Comparison of ENCODE assay signal across 15 cellular contexts in genomic region chr12:116528498-116528897, GRCh38. TPM values are rescaled to one million over a fixed set of nuclear protein-coding genes. Genes with fewer than 3 reads are reported as not detected.
DNase-seq lines count a peak whose midpoint lies in the region; ATAC-seq and TF ChIP-seq lines count a peak whose summit lies in the region.
"Had no signal": no experiment of that assay in that cellular context is flagged by ENCODE, and none has a peak within 500 bp of the region (broad histone marks: within the 10 kb centered on the region; RNA-seq: fewer than 3 reads in every experiment).

No MANE protein-coding gene starts in this region.

- H4K20me1 ChIP-seq in hepatocyte (ENCODE audit: insufficient read depth, poor library complexity, severe bottlenecking), result no peaks in the 10 kb centered on the region

- H3K27me3 Mint-ChIP-seq in brain (peaks cover 6% of the 10 kb centered on the region), chondrocyte (ENCODE audit: low read depth) (no peaks in the 10 kb centered on the region)

- intact Hi-C loops in transverse colon (cut with DNase I; ENCODE audit: low total_unique reads) (loop anchor here (5.0 kb wide), 1 partner anchor 71 kb away; no protein-coding TSS in a partner anchor), left cardiac atrium (cut with DNase I) (no loop called here)

- H3K27me3 ChIP-seq in hepatocyte (no peaks in the 10 kb centered on the region), transverse colon (no peaks in the 10 kb centered on the region)

- no peak for TF ChIP-seq POLR2A in transverse colon (IDR thresholded peaks at IDR 0.05)

- no peaks in the 10 kb centered on the region for H3K9me2 ChIP-seq in hepatocyte (replicated peaks; ENCODE audit: insufficient read depth)

- no peak overlapping the region for H3K27ac ChIP-seq in hepatocyte
- H3K27ac ChIP-seq in transverse colon, result peak overlapping the region; percentile 6 to 79 (median 48)

- peak overlapping the region in 4 of 5 experiments; percentile 25 to 73 (median 48) for H3K27ac Mint-ChIP-seq in brain
- no peak overlapping the region for H3K27ac Mint-ChIP-seq in chondrocyte (ENCODE audit: unreplicated experiment)
- H3K27ac Mint-ChIP-seq: activated CD8-positive, alpha-beta T cell treated with anti-CD3 and anti-CD28 coated beads for 36 hours; CD8-positive, alpha-beta memory T cell had no signal

- H3K9me3 Mint-ChIP-seq in brain (peaks cover 0 to 4% (median 2%) of the 10 kb centered on the region in 5 experiments), chondrocyte (ENCODE audit: low read depth) (no peaks in the 10 kb centered on the region)
- H3K9me3 Mint-ChIP-seq: activated CD8-positive, alpha-beta T cell treated with anti-CD3 and anti-CD28 coated beads for 36 hours; CD8-positive, alpha-beta memory T cell had no signal

- H3K36me3 Mint-ChIP-seq in brain, result no peaks in the 10 kb centered on the region
- no peaks in the 10 kb centered on the region for H3K36me3 Mint-ChIP-seq in chondrocyte (ENCODE audit: low read depth)
- H3K36me3 Mint-ChIP-seq: CD8-positive, alpha-beta memory T cell; naive B cell had no signal

- H3K36me3 ChIP-seq in hepatocyte (replicated peaks; ENCODE audit: insufficient read depth, low read depth) (no peaks in the 10 kb centered on the region), transverse colon (no peaks in the 10 kb centered on the region)

- no peak for ATAC-seq in left cardiac atrium
- ATAC-seq: activated CD8-positive, alpha-beta T cell treated with anti-CD3 and anti-CD28 coated beads for 36 hours had no signal

- no peaks in the 10 kb centered on the region for H3K79me2 ChIP-seq in hepatocyte

- H3K9me3 ChIP-seq in hepatocyte (ENCODE audit: low read depth) (no peaks in the 10 kb centered on the region), transverse colon (no peaks in the 10 kb centered on the region)

- H3K4me3 Mint-ChIP-seq in brain, result peak overlapping the region in 1 of 5 experiments; percentile 34
- H3K4me3 Mint-ChIP-seq in chondrocyte (ENCODE audit: unreplicated experiment), result no peak overlapping the region
- H3K4me3 Mint-ChIP-seq: activated CD8-positive, alpha-beta T cell treated with anti-CD3 and anti-CD28 coated beads for 36 hours; CD8-positive, alpha-beta memory T cell; naive B cell had no signal

- DNase-seq in HCEC 1CT (peak; percentile 58), hepatocyte (ENCODE audit: low spot score) (no peak), transverse colon (no peak), activated gamma-delta T cell (lab: John Stamatoyannopoulos, UW) (no peak), amniotic stem cell (lab: John Stamatoyannopoulos, UW) (no peak), left cardiac atrium (no peak), chondrocyte (ENCODE audit: low spot score) (no peak)
- DNase-seq: activated CD8-positive, alpha-beta T cell treated with anti-CD3 and anti-CD28 coated beads for 36 hours; aorta; CD8-positive, alpha-beta memory T cell; GDM1; naive B cell; NCI-H2227 treated with DMSO at 0.1 percent for 48 hours had no signal

- TF ChIP-seq CTCF in brain (conservative IDR thresholded peaks at IDR 0.05) (no peak), hepatocyte (IDR thresholded peaks at IDR 0.05; ENCODE audit: poor library complexity) (no peak), transverse colon (IDR thresholded peaks at IDR 0.05) (no peak), chondrocyte (IDR thresholded peaks at IDR 0.05) (no peak)

- H3K4me1 Mint-ChIP-seq in brain (peaks cover 34% of the 10 kb centered on the region), chondrocyte (ENCODE audit: low read depth) (peaks cover 52% of the 10 kb centered on the region)

- in situ Hi-C loops in transverse colon (cut with MboI; ENCODE audit: low pct_ligation_motif_present in 1 of 4, low pct_unique_long_range_greater_than_20kb in 1 of 4, low sequenced_read_pairs in 3 of 4), result no loop called here

- H3K4me1 ChIP-seq in hepatocyte (ENCODE audit: insufficient read depth) (peaks cover 28% of the 10 kb centered on the region), transverse colon (peaks cover 4 to 44% (median 23%) of the 10 kb centered on the region in 4 donors)

- H3K4me2 ChIP-seq in hepatocyte, result peak overlapping the region; percentile 37

- H3K4me3 ChIP-seq in hepatocyte, result no peak overlapping the region
- H3K4me3 ChIP-seq in transverse colon, result no peak overlapping the region

- TF ChIP-seq EP300 in transverse colon (IDR thresholded peaks at IDR 0.05; ENCODE audit: low read depth), result no peak

- whole genome bisulfite sequencing in hepatocyte (ENCODE audit: low lambda C conversion rate, missing lambda C conversion rate), result 67% methylated on average over 1 of the region's 1 CpG
- WGBS in transverse colon (ENCODE audit: low coverage in 1 of 2), 2 donors, result 88 to 100% methylated on average over 1 of the region's 1 CpG

- no peak overlapping the region for H2AFZ ChIP-seq in hepatocyte

RNA-seq across cellular contexts. Expression of gene MAP1LC3B2, which starts 30.7 kb away (rescaled TPM):
- polyA plus RNA-seq in brain (ENCODE audit: insufficient read depth, low read depth, low replicate concordance) (4.2 TPM), hepatocyte (3.3 and 5.3 TPM in 2 replicates)
- total RNA-seq in hepatocyte (0.60 TPM in 1 of 2 replicates, not detected in the other), transverse colon (1 to 10 TPM in 2 of 4 donors, not detected in 2; 1.1 to 2.5 TPM), left cardiac atrium (1 to 10 TPM; 1.3 to 2.1 TPM), chondrocyte (3.3 to 4.1 TPM (median 3.3 TPM) in 3 replicates)
- total RNA-seq: SK-MEL-5 had no signal
